ENCODE assay signal across 1 cellular context in the genomic region with DNA sequence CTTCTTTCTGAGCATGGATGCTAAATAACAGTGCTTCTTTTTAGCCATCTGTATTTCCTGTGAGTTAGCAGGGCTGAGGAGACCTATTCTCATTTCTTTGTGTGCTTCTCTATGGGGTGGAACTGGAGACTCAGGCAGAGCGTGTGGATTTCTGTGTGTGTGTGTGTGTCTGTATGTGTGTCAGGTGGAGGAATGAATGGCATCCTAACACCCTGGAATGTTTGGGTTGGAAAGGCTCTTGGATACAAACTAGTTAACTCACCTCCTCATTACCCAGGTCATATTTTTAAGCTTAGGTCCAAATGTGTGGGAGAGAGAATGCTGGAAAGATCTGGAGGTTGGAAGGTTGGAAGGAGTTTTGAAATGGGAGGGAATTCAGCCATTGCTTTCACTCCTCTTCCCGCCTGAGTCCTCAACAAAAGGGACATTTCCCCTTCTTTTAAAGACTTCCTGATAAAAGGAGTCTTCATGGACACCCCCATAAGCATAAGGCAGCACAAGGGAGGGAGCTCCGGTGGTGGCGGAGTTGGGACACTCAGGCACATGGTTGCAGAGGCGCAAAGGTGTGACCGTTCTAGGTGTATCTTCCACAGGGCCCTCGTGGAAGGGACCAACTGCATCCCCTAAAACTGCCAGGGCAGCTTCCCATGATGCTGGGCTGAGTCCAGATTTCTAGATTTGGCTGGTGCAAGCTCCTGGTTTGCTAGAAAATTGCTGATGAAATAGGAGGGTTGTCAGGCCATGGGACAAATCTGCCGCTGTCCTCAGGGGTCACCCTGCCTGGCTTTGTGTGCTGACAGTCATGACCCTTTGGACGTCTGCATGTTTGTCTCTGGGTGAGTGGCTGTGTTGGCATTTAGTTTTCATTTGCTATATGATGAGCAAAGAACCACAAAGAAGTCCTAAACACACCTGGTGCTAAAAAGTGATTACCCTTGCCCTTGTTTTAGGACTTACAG.
TF ChIP-seq lines count a peak whose summit lies in the region.

No MANE protein-coding gene starts in this region.

TF ChIP-seq in liver, 16 proteins besides CTCF, POLR2A, EP300 and RAD21 (continued from another document):
- TF ChIP-seq, protein P1, sequence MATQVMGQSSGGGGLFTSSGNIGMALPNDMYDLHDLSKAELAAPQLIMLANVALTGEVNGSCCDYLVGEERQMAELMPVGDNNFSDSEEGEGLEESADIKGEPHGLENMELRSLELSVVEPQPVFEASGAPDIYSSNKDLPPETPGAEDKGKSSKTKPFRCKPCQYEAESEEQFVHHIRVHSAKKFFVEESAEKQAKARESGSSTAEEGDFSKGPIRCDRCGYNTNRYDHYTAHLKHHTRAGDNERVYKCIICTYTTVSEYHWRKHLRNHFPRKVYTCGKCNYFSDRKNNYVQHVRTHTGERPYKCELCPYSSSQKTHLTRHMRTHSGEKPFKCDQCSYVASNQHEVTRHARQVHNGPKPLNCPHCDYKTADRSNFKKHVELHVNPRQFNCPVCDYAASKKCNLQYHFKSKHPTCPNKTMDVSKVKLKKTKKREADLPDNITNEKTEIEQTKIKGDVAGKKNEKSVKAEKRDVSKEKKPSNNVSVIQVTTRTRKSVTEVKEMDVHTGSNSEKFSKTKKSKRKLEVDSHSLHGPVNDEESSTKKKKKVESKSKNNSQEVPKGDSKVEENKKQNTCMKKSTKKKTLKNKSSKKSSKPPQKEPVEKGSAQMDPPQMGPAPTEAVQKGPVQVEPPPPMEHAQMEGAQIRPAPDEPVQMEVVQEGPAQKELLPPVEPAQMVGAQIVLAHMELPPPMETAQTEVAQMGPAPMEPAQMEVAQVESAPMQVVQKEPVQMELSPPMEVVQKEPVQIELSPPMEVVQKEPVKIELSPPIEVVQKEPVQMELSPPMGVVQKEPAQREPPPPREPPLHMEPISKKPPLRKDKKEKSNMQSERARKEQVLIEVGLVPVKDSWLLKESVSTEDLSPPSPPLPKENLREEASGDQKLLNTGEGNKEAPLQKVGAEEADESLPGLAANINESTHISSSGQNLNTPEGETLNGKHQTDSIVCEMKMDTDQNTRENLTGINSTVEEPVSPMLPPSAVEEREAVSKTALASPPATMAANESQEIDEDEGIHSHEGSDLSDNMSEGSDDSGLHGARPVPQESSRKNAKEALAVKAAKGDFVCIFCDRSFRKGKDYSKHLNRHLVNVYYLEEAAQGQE (IDR thresholded peaks at IDR 0.05): peak; percentile 36
- peak; percentile 83 to 84 for TF ChIP-seq HNF4A (conservative IDR thresholded peaks at IDR 0.05)
- peak in 1 of 2 donors; percentile 7 for TF ChIP-seq EGR1 (IDR thresholded peaks at IDR 0.05; ENCODE audit: low read depth in 2 of 2)
- TF ChIP-seq, protein P2, sequence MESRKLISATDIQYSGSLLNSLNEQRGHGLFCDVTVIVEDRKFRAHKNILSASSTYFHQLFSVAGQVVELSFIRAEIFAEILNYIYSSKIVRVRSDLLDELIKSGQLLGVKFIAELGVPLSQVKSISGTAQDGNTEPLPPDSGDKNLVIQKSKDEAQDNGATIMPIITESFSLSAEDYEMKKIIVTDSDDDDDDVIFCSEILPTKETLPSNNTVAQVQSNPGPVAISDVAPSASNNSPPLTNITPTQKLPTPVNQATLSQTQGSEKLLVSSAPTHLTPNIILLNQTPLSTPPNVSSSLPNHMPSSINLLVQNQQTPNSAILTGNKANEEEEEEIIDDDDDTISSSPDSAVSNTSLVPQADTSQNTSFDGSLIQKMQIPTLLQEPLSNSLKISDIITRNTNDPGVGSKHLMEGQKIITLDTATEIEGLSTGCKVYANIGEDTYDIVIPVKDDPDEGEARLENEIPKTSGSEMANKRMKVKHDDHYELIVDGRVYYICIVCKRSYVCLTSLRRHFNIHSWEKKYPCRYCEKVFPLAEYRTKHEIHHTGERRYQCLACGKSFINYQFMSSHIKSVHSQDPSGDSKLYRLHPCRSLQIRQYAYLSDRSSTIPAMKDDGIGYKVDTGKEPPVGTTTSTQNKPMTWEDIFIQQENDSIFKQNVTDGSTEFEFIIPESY (IDR thresholded peaks at IDR 0.05): no peak
TF ChIP-seq in liver: peak in this region for 11.
